ENCODE assay signal across 11 cellular contexts in the genomic region with DNA sequence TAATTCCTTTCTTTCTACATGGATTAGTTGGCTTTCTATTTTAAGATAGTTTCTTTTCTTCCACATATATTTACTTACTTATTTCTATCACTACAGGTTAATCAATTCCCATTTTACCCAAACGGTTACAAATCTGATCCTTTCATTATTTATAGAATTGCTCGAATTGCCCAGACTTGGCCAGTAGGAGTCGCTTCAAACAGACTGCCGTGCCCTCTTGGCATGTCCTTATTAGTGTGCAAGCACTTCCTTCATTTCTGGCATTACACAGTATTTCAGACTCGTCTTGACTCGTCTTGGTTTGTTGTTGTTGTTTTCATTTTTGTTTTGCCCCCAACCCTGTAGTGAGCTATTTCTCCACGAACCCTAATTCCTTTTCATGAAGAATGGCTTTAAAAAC.
A peak's percentile ranks its signal among the peaks of the same experiment; 100 is the strongest.
DNase-seq lines count a peak whose midpoint lies in the region; ATAC-seq and TF ChIP-seq lines count a peak whose summit lies in the region.
"Had no signal": no experiment of that assay in that cellular context is flagged by ENCODE, and none has a peak within 500 bp of the region (broad histone marks: within the 10 kb centered on the region; RNA-seq: fewer than 3 reads in every experiment).

No MANE protein-coding gene starts in this region.

- no peak overlapping the region for H3K9ac ChIP-seq in DND-41 (ENCODE audit: low read depth, low read length)
- no peak overlapping the region for H3K9ac ChIP-seq in SU-DHL-6 (ENCODE audit: low read length)

- H3F3A ChIP-seq in SU-DHL-6 (ENCODE audit: insufficient read depth): no peaks in the 10 kb centered on the region

- H2AFZ ChIP-seq in DND-41 (ENCODE audit: low read depth, low read length) (no peak overlapping the region), SU-DHL-6 (ENCODE audit: low read depth, low read length, severe bottlenecking) (no peak overlapping the region)

- H3K36me3 ChIP-seq in DND-41 (ENCODE audit: insufficient read depth, low read length): no peaks in the 10 kb centered on the region
- H3K36me3 ChIP-seq in SU-DHL-6 (ENCODE audit: low read length): no peaks in the 10 kb centered on the region

- H3K9me3 ChIP-seq in DND-41 (ENCODE audit: insufficient read depth, low read length, severe bottlenecking): no peaks in the 10 kb centered on the region
- H3K9me3 ChIP-seq in SU-DHL-6 (ENCODE audit: insufficient read depth, low read length): no peaks in the 10 kb centered on the region

- H3K4me2 ChIP-seq in DND-41 (ENCODE audit: insufficient read depth, low read length): no peak overlapping the region
- no peak overlapping the region for H3K4me2 ChIP-seq in SU-DHL-6 (ENCODE audit: low read depth, low read length, poor library complexity, severe bottlenecking)

- ATAC-seq in DND-41 (ENCODE audit: insufficient read depth, low read depth): no peak
- peak; percentile 58 for ATAC-seq in HG03066 (IDR thresholded peaks at IDR 0.05; ENCODE audit: low read depth, unreplicated experiment)
- no peak for ATAC-seq in HG02970 (IDR thresholded peaks at IDR 0.05; ENCODE audit: low FRiP score, unreplicated experiment)

- H3K27ac ChIP-seq in DND-41 (ENCODE audit: low read length) (no peak overlapping the region), SU-DHL-6 (ENCODE audit: low read depth, low read length) (no peak overlapping the region)

- no peaks in the 10 kb centered on the region for H3K9me2 ChIP-seq in SU-DHL-6 (replicated peaks; ENCODE audit: insufficient read depth, low read length)

- H3K27me3 ChIP-seq in DND-41 (ENCODE audit: insufficient read depth, low read length, poor library complexity): peaks cover 2% of the 10 kb centered on the region
- no peaks in the 10 kb centered on the region for H3K27me3 ChIP-seq in SU-DHL-6 (ENCODE audit: low read length)

- no peaks in the 10 kb centered on the region for H3K79me2 ChIP-seq in DND-41 (ENCODE audit: insufficient read depth, low read length)
- H3K79me2 ChIP-seq in SU-DHL-6 (ENCODE audit: insufficient read depth, low read length): no peaks in the 10 kb centered on the region

- DNase-seq in DND-41: no peak
- DNase-seq in iPS DF 19.7 (ENCODE audit: low read depth, low spot score): peak; percentile 7
- no peak for DNase-seq in NCI-H446 treated with DMSO at 0.1 percent for 48 hours (lab: John Stamatoyannopoulos, UW)
- DNase-seq in NCI-H146 (lab: John Stamatoyannopoulos, UW): no peak
- no peak for DNase-seq in mucosa of gallbladder (ENCODE audit: low spot score)
- DNase-seq: activated T-cell treated with anti-CD3 and anti-CD28 coated beads for 4 hours, DMS153, SW 1271 had no signal

- H3K4me1 ChIP-seq in DND-41 (ENCODE audit: insufficient read depth, low read length): no peaks in the 10 kb centered on the region

- H4K20me1 ChIP-seq in DND-41 (ENCODE audit: insufficient read depth, low read length): no peaks in the 10 kb centered on the region
- H4K20me1 ChIP-seq in SU-DHL-6 (ENCODE audit: low read depth, low read length): no peaks in the 10 kb centered on the region

- peak; percentile 39 for TF ChIP-seq CTCF in DND-41 (IDR thresholded peaks at IDR 0.05; ENCODE audit: borderline replicate concordance, extremely low read depth, low read length, poor library complexity, severe bottlenecking)
- peak; percentile 34 for TF ChIP-seq CTCF in SU-DHL-6 (IDR thresholded peaks at IDR 0.05; ENCODE audit: insufficient read depth, low read length, poor library complexity, severe bottlenecking)

- H3K4me3 ChIP-seq in DND-41 (ENCODE audit: low read depth in 1 of 2, low read length in 2 of 2) (no peak overlapping the region), SU-DHL-6 (ENCODE audit: insufficient read depth, low read length, poor library complexity, severe bottlenecking) (no peak overlapping the region)
